ENCODE assay signal across 8 cellular contexts in the genomic region with DNA sequence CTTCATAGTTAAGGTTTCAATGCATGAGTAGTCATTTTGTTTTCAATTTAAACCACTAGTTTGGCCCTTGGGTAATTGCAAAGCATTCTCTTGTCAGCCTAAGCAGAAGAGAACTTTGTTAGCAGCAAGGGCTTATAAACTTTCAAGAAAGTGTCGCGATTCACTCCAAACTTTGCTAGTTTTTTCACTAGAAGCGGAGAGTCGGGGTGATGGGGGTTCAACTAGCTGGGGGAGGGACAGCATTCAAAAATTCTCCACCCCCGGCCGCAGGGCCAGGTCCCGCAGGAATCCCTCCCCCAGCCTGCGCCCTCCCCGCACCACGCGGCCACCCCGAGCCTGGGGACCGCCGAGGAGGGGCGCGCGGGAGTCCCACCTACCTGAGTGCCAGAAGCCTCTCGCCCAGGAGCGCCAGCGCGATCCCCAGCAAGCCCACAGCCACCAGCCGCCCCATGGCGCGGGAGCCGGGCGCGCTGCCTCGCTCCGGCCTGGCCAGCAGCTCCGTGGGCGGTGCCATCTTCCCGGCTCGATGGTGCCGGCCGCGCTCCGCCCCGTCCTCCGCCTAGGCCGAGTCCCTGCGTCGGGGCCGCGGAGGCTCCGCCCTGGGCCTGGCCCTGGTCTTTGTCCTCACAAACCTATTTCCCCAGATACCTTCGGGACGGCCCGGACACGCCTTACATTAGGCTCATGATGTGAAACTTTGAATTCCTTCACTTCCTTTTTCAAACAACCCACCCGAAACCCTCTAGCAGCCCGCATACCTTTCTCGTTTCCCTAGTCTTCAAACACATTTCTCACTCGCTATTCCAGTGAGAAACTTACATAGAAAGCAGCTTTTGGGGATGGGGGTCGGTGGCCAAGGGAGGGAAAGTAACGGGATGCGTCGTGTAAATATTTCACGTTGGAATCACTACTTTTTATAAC. TPM values are rescaled to one million over a fixed set of nuclear protein-coding genes. Genes with fewer than 3 reads are reported as not detected.
DNase-seq lines count a peak whose midpoint lies in the region; ATAC-seq and TF ChIP-seq lines count a peak whose summit lies in the region.

A gene (minus strand): TSS at position 528 of the 921 bp plus-strand sequence. CDS start 77 bp downstream, at position 451.

- H3K27me3 ChIP-seq in ectodermal cell (ENCODE audit: control insufficient read depth, insufficient read depth, low read length, poor library complexity, severe bottlenecking) (no peaks in the 10 kb centered on the region), liver (ENCODE audit: control insufficient read depth in 4 of 4, insufficient read depth in 4 of 4, low read length in 3 of 4) (no peaks in the 10 kb centered on the region)

- peak within 1 kb of the TSS; percentile 76 for H3K4me3 ChIP-seq in ectodermal cell (ENCODE audit: insufficient read depth, low read depth, low read length)
- H3K4me3 ChIP-seq in liver (ENCODE audit: low read depth in 1 of 3, low read length in 3 of 3) = peak within 1 kb of the TSS; percentile 40 to 87 (median 85)

- DNase-seq in AG20443 (ENCODE audit: low spot score) (peak; percentile 97), NCI-H345 treated with DMSO at 0.1 percent for 48 hours (lab: John Stamatoyannopoulos, UW; ENCODE audit: unreplicated experiment) (peak; percentile 13)
- DNase-seq in activated CD4-positive, alpha-beta memory T cell treated with anti-CD3 and anti-CD28 coated beads, Interleukin-2, amount 10 ng/mL, durations not matched to agents 7 days and 5 days = peak; percentile 50
- peak; percentile 9 to 24 for DNase-seq in stimulated activated CD4-positive, alpha-beta T cell treated with anti-CD3 and anti-CD28 coated beads, Interleukin-4, amount 100 ng/mL, for 4 hours

- H3K27ac Mint-ChIP-seq in activated CD4-positive, alpha-beta memory T cell treated with anti-CD3 and anti-CD28 coated beads, Interleukin-2, amount 10 ng/mL, durations not matched to agents 7 days and 5 days = peak within 1 kb of the TSS; percentile 41

- POLR2A ChIA-PET in activated CD4-positive, alpha-beta memory T cell treated with anti-CD3 and anti-CD28 coated beads, Interleukin-2, amount 10 ng/mL, durations not matched to agents 7 days and 5 days (lab: Charles Lee) = no interaction called here

- peaks cover 10% of the 10 kb centered on the region for H3K4me1 Mint-ChIP-seq in activated CD4-positive, alpha-beta memory T cell treated with anti-CD3 and anti-CD28 coated beads, Interleukin-2, amount 10 ng/mL, durations not matched to agents 7 days and 5 days

- H3K36me3 ChIP-seq in ectodermal cell (ENCODE audit: control insufficient read depth, insufficient read depth, low read length) = no peaks in the 10 kb centered on the region
- no peaks in the 10 kb centered on the region for H3K36me3 ChIP-seq in liver (ENCODE audit: control insufficient read depth in 4 of 4, insufficient read depth in 3 of 4, low read depth in 1 of 4, low read length in 3 of 4)

- no peak for TF ChIP-seq CTCF in liver (IDR thresholded peaks at IDR 0.05; ENCODE audit: low read depth, low read length, missing input control)

- CTCF ChIA-PET in activated CD4-positive, alpha-beta memory T cell treated with anti-CD3 and anti-CD28 coated beads, Interleukin-2, amount 10 ng/mL, durations not matched to agents 7 days and 5 days (lab: Charles Lee) = interaction anchor here (1.3 kb wide), 1 partner anchor 42 kb away, joined by 4 read pairs; no protein-coding TSS in a partner anchor

- peak in 1 of 2 donors; percentile 22 for TF ChIP-seq RAD21 in liver (IDR thresholded peaks at IDR 0.05)

- 4 to 5% methylated on average over 58 of the region's 58 CpGs for WGBS in ectodermal cell, 2 experiments
- under 1% methylated on average over 58 of the region's 58 CpGs for WGBS in liver

- H3K9ac ChIP-seq in liver (ENCODE audit: low read depth in 1 of 2, low read length in 2 of 2) = peak within 1 kb of the TSS; percentile 80 to 95

- H3K27ac ChIP-seq in ectodermal cell (ENCODE audit: insufficient read depth, low read depth, low read length, poor library complexity, severe bottlenecking) (peak within 1 kb of the TSS; percentile 82), liver (ENCODE audit: low read depth in 1 of 2, low read length in 2 of 2) (peak within 1 kb of the TSS; percentile 89 to 99)

- peaks cover 11% of the 10 kb centered on the region for H3K27me3 Mint-ChIP-seq in activated CD4-positive, alpha-beta memory T cell treated with anti-CD3 and anti-CD28 coated beads, Interleukin-2, amount 10 ng/mL, durations not matched to agents 7 days and 5 days

- ATAC-seq in GM18909 (IDR thresholded peaks at IDR 0.05; ENCODE audit: poor library complexity, unreplicated experiment) (peak; percentile 97), HG03103 (IDR thresholded peaks at IDR 0.05; ENCODE audit: low read depth, unreplicated experiment) (peak; percentile 96)

- peaks cover 9% of the 10 kb centered on the region for H3K4me1 ChIP-seq in ectodermal cell (ENCODE audit: control insufficient read depth, insufficient read depth, low read length)
- peaks cover 17 to 55% (median 36%) of the 10 kb centered on the region in 4 donors for H3K4me1 ChIP-seq in liver (ENCODE audit: control insufficient read depth in 4 of 4, insufficient read depth in 4 of 4, low read length in 3 of 4)

- H3K9me3 ChIP-seq in ectodermal cell (ENCODE audit: control insufficient read depth, low read length) (no peaks in the 10 kb centered on the region), liver (ENCODE audit: control insufficient read depth in 4 of 4, low read length in 3 of 4) (no peaks in the 10 kb centered on the region)

- no peaks in the 10 kb centered on the region for H3K36me3 Mint-ChIP-seq in activated CD4-positive, alpha-beta memory T cell treated with anti-CD3 and anti-CD28 coated beads, Interleukin-2, amount 10 ng/mL, durations not matched to agents 7 days and 5 days (ENCODE audit: low read depth)

- peak within 1 kb of the TSS; percentile 70 for H3K4me3 Mint-ChIP-seq in activated CD4-positive, alpha-beta memory T cell treated with anti-CD3 and anti-CD28 coated beads, Interleukin-2, amount 10 ng/mL, durations not matched to agents 7 days and 5 days

- H3K9me3 Mint-ChIP-seq in activated CD4-positive, alpha-beta memory T cell treated with anti-CD3 and anti-CD28 coated beads, Interleukin-2, amount 10 ng/mL, durations not matched to agents 7 days and 5 days = no peaks in the 10 kb centered on the region

TF ChIP-seq in liver, 16 proteins besides CTCF, POLR2A, EP300 and RAD21 (continues in another document):
- no peak for TF ChIP-seq JUND (IDR thresholded peaks at IDR 0.05)
- peak; percentile 54 for TF ChIP-seq SP1 (IDR thresholded peaks at IDR 0.05)
- TF ChIP-seq HNF4G (IDR thresholded peaks at IDR 0.05) = no peak
- TF ChIP-seq RXRA (IDR thresholded peaks at IDR 0.05) = peak; percentile 8 to 38
- no peak for TF ChIP-seq GABPA (IDR thresholded peaks at IDR 0.05 in 1 of 2, conservative IDR thresholded peaks at IDR 0.05 in 1 of 2)
- TF ChIP-seq FOXA1 (IDR thresholded peaks at IDR 0.05) = no peak
- TF ChIP-seq, protein P1, sequence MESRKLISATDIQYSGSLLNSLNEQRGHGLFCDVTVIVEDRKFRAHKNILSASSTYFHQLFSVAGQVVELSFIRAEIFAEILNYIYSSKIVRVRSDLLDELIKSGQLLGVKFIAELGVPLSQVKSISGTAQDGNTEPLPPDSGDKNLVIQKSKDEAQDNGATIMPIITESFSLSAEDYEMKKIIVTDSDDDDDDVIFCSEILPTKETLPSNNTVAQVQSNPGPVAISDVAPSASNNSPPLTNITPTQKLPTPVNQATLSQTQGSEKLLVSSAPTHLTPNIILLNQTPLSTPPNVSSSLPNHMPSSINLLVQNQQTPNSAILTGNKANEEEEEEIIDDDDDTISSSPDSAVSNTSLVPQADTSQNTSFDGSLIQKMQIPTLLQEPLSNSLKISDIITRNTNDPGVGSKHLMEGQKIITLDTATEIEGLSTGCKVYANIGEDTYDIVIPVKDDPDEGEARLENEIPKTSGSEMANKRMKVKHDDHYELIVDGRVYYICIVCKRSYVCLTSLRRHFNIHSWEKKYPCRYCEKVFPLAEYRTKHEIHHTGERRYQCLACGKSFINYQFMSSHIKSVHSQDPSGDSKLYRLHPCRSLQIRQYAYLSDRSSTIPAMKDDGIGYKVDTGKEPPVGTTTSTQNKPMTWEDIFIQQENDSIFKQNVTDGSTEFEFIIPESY (IDR thresholded peaks at IDR 0.05) = no peak
- peak; percentile 35 for TF ChIP-seq TAF1 (conservative IDR thresholded peaks at IDR 0.05)
- TF ChIP-seq EGR1 (IDR thresholded peaks at IDR 0.05; ENCODE audit: low read depth in 2 of 2) = no peak
- TF ChIP-seq, protein P2, sequence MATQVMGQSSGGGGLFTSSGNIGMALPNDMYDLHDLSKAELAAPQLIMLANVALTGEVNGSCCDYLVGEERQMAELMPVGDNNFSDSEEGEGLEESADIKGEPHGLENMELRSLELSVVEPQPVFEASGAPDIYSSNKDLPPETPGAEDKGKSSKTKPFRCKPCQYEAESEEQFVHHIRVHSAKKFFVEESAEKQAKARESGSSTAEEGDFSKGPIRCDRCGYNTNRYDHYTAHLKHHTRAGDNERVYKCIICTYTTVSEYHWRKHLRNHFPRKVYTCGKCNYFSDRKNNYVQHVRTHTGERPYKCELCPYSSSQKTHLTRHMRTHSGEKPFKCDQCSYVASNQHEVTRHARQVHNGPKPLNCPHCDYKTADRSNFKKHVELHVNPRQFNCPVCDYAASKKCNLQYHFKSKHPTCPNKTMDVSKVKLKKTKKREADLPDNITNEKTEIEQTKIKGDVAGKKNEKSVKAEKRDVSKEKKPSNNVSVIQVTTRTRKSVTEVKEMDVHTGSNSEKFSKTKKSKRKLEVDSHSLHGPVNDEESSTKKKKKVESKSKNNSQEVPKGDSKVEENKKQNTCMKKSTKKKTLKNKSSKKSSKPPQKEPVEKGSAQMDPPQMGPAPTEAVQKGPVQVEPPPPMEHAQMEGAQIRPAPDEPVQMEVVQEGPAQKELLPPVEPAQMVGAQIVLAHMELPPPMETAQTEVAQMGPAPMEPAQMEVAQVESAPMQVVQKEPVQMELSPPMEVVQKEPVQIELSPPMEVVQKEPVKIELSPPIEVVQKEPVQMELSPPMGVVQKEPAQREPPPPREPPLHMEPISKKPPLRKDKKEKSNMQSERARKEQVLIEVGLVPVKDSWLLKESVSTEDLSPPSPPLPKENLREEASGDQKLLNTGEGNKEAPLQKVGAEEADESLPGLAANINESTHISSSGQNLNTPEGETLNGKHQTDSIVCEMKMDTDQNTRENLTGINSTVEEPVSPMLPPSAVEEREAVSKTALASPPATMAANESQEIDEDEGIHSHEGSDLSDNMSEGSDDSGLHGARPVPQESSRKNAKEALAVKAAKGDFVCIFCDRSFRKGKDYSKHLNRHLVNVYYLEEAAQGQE (IDR thresholded peaks at IDR 0.05) = peak; percentile 24

RNA-seq across cellular contexts. Expression of the gene that starts here (rescaled TPM):
- 1 to 10 TPM; 3.5 to 4.3 TPM for total RNA-seq in activated CD4-positive, alpha-beta memory T cell treated with anti-CD3 and anti-CD28 coated beads, Interleukin-2, amount 10 ng/mL, durations not matched to agents 7 days and 5 days
- 111 TPM for polyA plus RNA-seq in ectodermal cell (2013, experiment 1 of 4)
- polyA plus RNA-seq in ectodermal cell (2013, experiment 2 of 4) = 101 TPM
- 96.5 TPM for polyA plus RNA-seq in ectodermal cell (2013, experiment 3 of 4)
- polyA plus RNA-seq in ectodermal cell (2013, experiment 4 of 4) = 108 TPM
- total RNA-seq in liver = 100 to 1,000 TPM; 145 to 193 TPM
- 100 to 1,000 TPM in 1 of 2 donors, 10 to 100 TPM in 1; 99.1 to 276 TPM for polyA plus RNA-seq in liver

Comparison
In these comparisons a context has a peak if more than half of its experiments do, and no peak if none do; other contexts are left out.
1. Peak in every context shown above with its lines: DNase-seq, ATAC-seq, H3K4me3 ChIP-seq and H3K27ac ChIP-seq.
2. RNA of the gene that starts here (total RNA-seq): 145 to 193 TPM in liver; 3.5 to 4.3 TPM in activated CD4-positive, alpha-beta memory T cell treated with anti-CD3 and anti-CD28 coated beads, Interleukin-2, amount 10 ng/mL, durations not matched to agents 7 days and 5 days; every median in the first group is over 10 times any median in the second.
3. DNase-seq: peak in every context shown above with its lines; median percentile 97 in AG20443; 50 in activated CD4-positive, alpha-beta memory T cell treated with anti-CD3 and anti-CD28 coated beads, Interleukin-2, amount 10 ng/mL, durations not matched to agents 7 days and 5 days; 16 in stimulated activated CD4-positive, alpha-beta T cell treated with anti-CD3 and anti-CD28 coated beads, Interleukin-4, amount 100 ng/mL, for 4 hours; 13 in NCI-H345 treated with DMSO at 0.1 percent for 48 hours.